1 cellular context compared by ENCODE assay signal in the genomic region with DNA sequence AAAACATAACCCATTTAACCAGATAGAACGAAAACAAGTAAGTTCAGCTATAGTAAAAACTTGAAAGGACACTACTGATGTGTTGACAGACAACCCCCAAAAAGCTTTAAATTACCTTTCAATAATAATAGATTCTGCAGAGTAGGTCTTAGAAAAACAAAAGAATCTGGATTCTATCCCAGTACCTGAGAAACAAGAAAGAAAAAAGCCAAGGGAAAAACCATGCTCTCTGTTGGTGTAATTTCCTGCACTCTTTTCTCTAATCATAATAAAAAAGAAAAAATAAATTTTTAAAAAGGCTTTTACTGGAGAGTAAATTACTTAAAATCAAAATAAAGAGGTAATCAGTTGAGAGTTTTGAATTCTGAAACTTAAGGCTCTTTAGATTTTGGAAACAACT.
TF ChIP-seq lines count a peak whose summit lies in the region.

No MANE protein-coding gene starts in this region.

TF ChIP-seq in GM23338, 12 proteins besides CTCF, POLR2A, EP300 and RAD21:
- TF ChIP-seq REST (IDR thresholded peaks at IDR 0.05; ENCODE audit: unreplicated experiment) (no peak), NANOG (IDR thresholded peaks at IDR 0.05; ENCODE audit: borderline replicate concordance) (peak; percentile 27; the same call in 1 of the 2 replicates)
